Comparison of ENCODE assay signal across 10 cellular contexts in genomic region chr12:2998789-2999264, GRCh38. TPM values are rescaled to one million over a fixed set of nuclear protein-coding genes. Genes with fewer than 3 reads are reported as not detected.
A peak's percentile ranks its signal among the peaks of the same experiment; 100 is the strongest.
DNase-seq lines count a peak whose midpoint lies in the region; ATAC-seq, FAIRE-seq and TF ChIP-seq lines count a peak whose summit lies in the region.
"Had no signal": no experiment of that assay in that cellular context is flagged by ENCODE, and none has a peak within 500 bp of the region (broad histone marks: within the 10 kb centered on the region; RNA-seq: fewer than 3 reads in every experiment).

No MANE protein-coding gene starts in this region.

- DNase-seq in HFFc6 (peak; percentile 74), astrocyte of the cerebellum (ENCODE audit: low read depth) (peak; percentile 55), hepatic stellate cell (ENCODE audit: low spot score) (peak; percentile 99), small intestine (no peak)
- DNase-seq in stimulated activated effector memory CD8-positive, alpha-beta T cell treated with anti-CD3 and anti-CD28 coated beads, Interleukin-12 subunit alpha, Interleukin-12 subunit beta, amount 100 ng/mL, for 72 hours (ENCODE audit: low spot score in 2 of 2): no peak
- DNase-seq in activated CD4-positive, alpha-beta T cell treated with anti-CD3 and anti-CD28 coated beads, Interleukin-2, amount 50 U/mL, for 4 hours: no peak
- DNase-seq: DND-41, naive B cell had no signal

- H3K36me3 ChIP-seq in small intestine (ENCODE audit: control insufficient read depth in 2 of 2, insufficient read depth in 2 of 2, low read length in 2 of 2): no peaks in the 10 kb centered on the region

- 77 to 90% (median 89%) methylated on average over 12 of the region's 12 CpGs for WGBS in small intestine, 3 donors

- H3K27ac ChIP-seq in small intestine (ENCODE audit: low read depth in 1 of 2, low read length in 1 of 2): no peak overlapping the region

- peaks cover 21% of the 10 kb centered on the region for H3K4me1 Mint-ChIP-seq in HFFc6 (ENCODE audit: low read depth)
- peaks cover 5% of the 10 kb centered on the region for H3K4me1 Mint-ChIP-seq in stimulated activated effector memory CD8-positive, alpha-beta T cell treated with anti-CD3 and anti-CD28 coated beads, Interleukin-12 subunit alpha, Interleukin-12 subunit beta, amount 100 ng/mL, for 72 hours
- no peaks in the 10 kb centered on the region for H3K4me1 Mint-ChIP-seq in activated T-helper 17 cell treated with anti-CD3 and anti-CD28 coated beads, Interleukin-2, amount 50 U/mL, for 72 hours

- peaks cover 2% of the 10 kb centered on the region for H3K27me3 Mint-ChIP-seq in HFFc6 (ENCODE audit: insufficient read depth)
- H3K27me3 Mint-ChIP-seq in activated T-helper 17 cell treated with anti-CD3 and anti-CD28 coated beads, Interleukin-2, amount 50 U/mL, for 72 hours: peaks cover 11% of the 10 kb centered on the region

- H3K4me3 ChIP-seq in astrocyte of the cerebellum (ENCODE audit: low read depth, low read length) (no peak overlapping the region), small intestine (ENCODE audit: low read depth in 1 of 2, low read length in 2 of 2) (no peak overlapping the region)

- ATAC-seq in stimulated activated effector memory CD8-positive, alpha-beta T cell treated with anti-CD3 and anti-CD28 coated beads, Interleukin-12 subunit alpha, Interleukin-12 subunit beta, amount 100 ng/mL, for 72 hours: peak; percentile 31
- ATAC-seq in HG02678 (IDR thresholded peaks at IDR 0.05; ENCODE audit: unreplicated experiment): no peak
- ATAC-seq in activated T-helper 17 cell treated with anti-CD3 and anti-CD28 coated beads, Interleukin-2, amount 50 U/mL, for 72 hours (replicated peaks): no peak

- no peaks in the 10 kb centered on the region for H3K27me3 ChIP-seq in small intestine (ENCODE audit: control insufficient read depth in 2 of 2, insufficient read depth in 2 of 2, low read length in 2 of 2)

- H3K27ac Mint-ChIP-seq in HFFc6: peak overlapping the region; percentile 69
- H3K27ac Mint-ChIP-seq in stimulated activated effector memory CD8-positive, alpha-beta T cell treated with anti-CD3 and anti-CD28 coated beads, Interleukin-12 subunit alpha, Interleukin-12 subunit beta, amount 100 ng/mL, for 72 hours: no peak overlapping the region
- H3K27ac Mint-ChIP-seq in activated T-helper 17 cell treated with anti-CD3 and anti-CD28 coated beads, Interleukin-2, amount 50 U/mL, for 72 hours: no peak overlapping the region
- H3K27ac Mint-ChIP-seq: naive B cell had no signal

- FAIRE-seq in small intestine (lab: Jason Lieb, UNC): no peak

- in situ Hi-C loops in astrocyte of the cerebellum (cut with HindIII; ENCODE audit: low sequenced_read_pairs): no loop called here

- H3K4me1 ChIP-seq in small intestine (ENCODE audit: control insufficient read depth in 2 of 2, insufficient read depth in 1 of 2, low read depth in 1 of 2, low read length in 1 of 2): no peaks in the 10 kb centered on the region

- H3K36me3 Mint-ChIP-seq in HFFc6 (ENCODE audit: low read depth): no peaks in the 10 kb centered on the region; the same call in 1 of the 2 replicates
- no peaks in the 10 kb centered on the region for H3K36me3 Mint-ChIP-seq in stimulated activated effector memory CD8-positive, alpha-beta T cell treated with anti-CD3 and anti-CD28 coated beads, Interleukin-12 subunit alpha, Interleukin-12 subunit beta, amount 100 ng/mL, for 72 hours
- no peaks in the 10 kb centered on the region for H3K36me3 Mint-ChIP-seq in activated T-helper 17 cell treated with anti-CD3 and anti-CD28 coated beads, Interleukin-2, amount 50 U/mL, for 72 hours (ENCODE audit: low read depth)
- H3K36me3 Mint-ChIP-seq: naive B cell had no signal

- no peaks in the 10 kb centered on the region for H3K9me3 Mint-ChIP-seq in HFFc6
- H3K9me3 Mint-ChIP-seq in stimulated activated effector memory CD8-positive, alpha-beta T cell treated with anti-CD3 and anti-CD28 coated beads, Interleukin-12 subunit alpha, Interleukin-12 subunit beta, amount 100 ng/mL, for 72 hours: no peaks in the 10 kb centered on the region
- H3K9me3 Mint-ChIP-seq in activated T-helper 17 cell treated with anti-CD3 and anti-CD28 coated beads, Interleukin-2, amount 50 U/mL, for 72 hours: no peaks in the 10 kb centered on the region

- H3K9me3 ChIP-seq in small intestine (ENCODE audit: control insufficient read depth, low read depth): no peaks in the 10 kb centered on the region

- no peak for TF ChIP-seq CTCF in HFFc6 (IDR thresholded peaks at IDR 0.05)
- no peak for TF ChIP-seq CTCF in astrocyte of the cerebellum (IDR thresholded peaks at IDR 0.05; ENCODE audit: low read depth, low read length, missing control alignments)

- no peak overlapping the region; the same call in 1 of the 2 replicates for H3K4me3 Mint-ChIP-seq in HFFc6
- H3K4me3 Mint-ChIP-seq in stimulated activated effector memory CD8-positive, alpha-beta T cell treated with anti-CD3 and anti-CD28 coated beads, Interleukin-12 subunit alpha, Interleukin-12 subunit beta, amount 100 ng/mL, for 72 hours: no peak overlapping the region
- H3K4me3 Mint-ChIP-seq in activated T-helper 17 cell treated with anti-CD3 and anti-CD28 coated beads, Interleukin-2, amount 50 U/mL, for 72 hours: no peak overlapping the region
- H3K4me3 Mint-ChIP-seq: naive B cell had no signal

RNA-seq across cellular contexts. Expression of gene TEAD4, which starts 39.6 kb away (rescaled TPM):
- 10 to 100 TPM; 22.2 to 26.2 (median 24.7) TPM for total RNA-seq in HFFc6 (2021; fragmentation: NEBNext Ultra II Directional; extraction: Animal tissue kit (Norgen Biotek cat#: 25700))
- 1 to 10 TPM; 3.1 to 3.7 TPM for total RNA-seq in activated T-helper 17 cell treated with anti-CD3 and anti-CD28 coated beads, Interleukin-2, amount 50 U/mL, for 72 hours
- polyA plus RNA-seq in small intestine: 10 to 100 TPM in 2 of 3 donors, 1 to 10 TPM in 1; 8.9 to 18.7 (median 11.6) TPM

Comparison
In these comparisons a context has a peak if more than half of its experiments do, and no peak if none do; other contexts are left out.
1. DNase-seq: peak in HFFc6 (single experiment), astrocyte of the cerebellum (single experiment) and hepatic stellate cell (single experiment); none in stimulated activated effector memory CD8-positive, alpha-beta T cell treated with anti-CD3 and anti-CD28 coated beads, Interleukin-12 subunit alpha, Interleukin-12 subunit beta, amount 100 ng/mL, for 72 hours (0 of 2), activated CD4-positive, alpha-beta T cell treated with anti-CD3 and anti-CD28 coated beads, Interleukin-2, amount 50 U/mL, for 4 hours (0 of 2) and small intestine (single experiment).
2. RNA of gene TEAD4, which starts 39.6 kb away (total RNA-seq): 22.2 to 26.2 TPM in HFFc6; 3.1 to 3.7 TPM in activated T-helper 17 cell treated with anti-CD3 and anti-CD28 coated beads, Interleukin-2, amount 50 U/mL, for 72 hours; every median in the first group is over 4 times any median in the second.